ENCODE assay signal across 1 cellular context in the genomic region with DNA sequence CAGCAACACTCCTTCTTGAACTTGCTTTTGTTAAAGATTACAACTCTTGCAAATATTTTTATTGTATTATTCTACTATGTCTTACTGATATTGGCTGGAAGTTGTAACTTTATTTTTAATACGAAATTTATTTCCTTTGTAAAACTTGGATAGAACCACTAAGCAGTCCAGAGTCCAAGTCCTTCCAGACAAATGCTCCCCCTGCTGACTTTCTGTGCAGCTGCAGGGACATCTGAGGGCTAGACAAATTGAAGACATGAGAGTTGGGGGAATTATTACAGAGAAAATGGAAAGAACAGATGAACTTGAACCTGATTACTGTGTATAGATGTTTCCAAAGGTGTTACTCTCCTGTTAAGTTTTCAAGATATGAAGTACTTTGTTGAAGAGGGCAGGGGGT.
TF ChIP-seq lines count a peak whose summit lies in the region.

No MANE protein-coding gene starts in this region.

TF ChIP-seq in H1, 55 proteins besides CTCF, POLR2A, EP300 and RAD21 (continued from another document):
- TF ChIP-seq BCL11A (IDR thresholded peaks at IDR 0.05; ENCODE audit: low read depth in 2 of 2, low read length in 2 of 2) = no peak
